Comparison of ENCODE assay signal across 23 cellular contexts in genomic region chr19:42235181-42235580, GRCh38.
"Had no signal": no experiment of that assay in that cellular context is flagged by ENCODE, and none has a peak within 500 bp of the region (broad histone marks: within the 10 kb centered on the region; RNA-seq: fewer than 3 reads in every experiment).

No MANE protein-coding gene starts in this region.

- H3K27ac Mint-ChIP-seq: activated CD4-positive, alpha-beta memory T cell treated with anti-CD3 and anti-CD28 coated beads, Interleukin-2, amount 10 ng/mL, durations not matched to agents 7 days and 5 days; activated CD4-positive, alpha-beta T cell treated with anti-CD3 and anti-CD28 coated beads, Interleukin-2, amount 10 ng/mL, durations not matched to agents 24 days and 14 days; activated naive CD4-positive, alpha-beta T cell treated with anti-CD3 and anti-CD28 coated beads, Interleukin-2, amount 10 ng/mL, durations not matched to agents 7 days and 5 days; stimulated activated memory B cell treated with anti-CD40 and anti-IgM and Interleukin-4, amounts not matched to agents 10 μg/mL and 1 μg/mL and 100 μg/mL, for 72 hours; type B pancreatic cell had no signal

- H3K27me3 Mint-ChIP-seq: activated CD4-positive, alpha-beta memory T cell treated with anti-CD3 and anti-CD28 coated beads, Interleukin-2, amount 10 ng/mL, durations not matched to agents 7 days and 5 days; activated CD4-positive, alpha-beta T cell treated with anti-CD3 and anti-CD28 coated beads, Interleukin-2, amount 10 ng/mL, durations not matched to agents 24 days and 14 days; activated naive CD4-positive, alpha-beta T cell treated with anti-CD3 and anti-CD28 coated beads, Interleukin-2, amount 10 ng/mL, durations not matched to agents 7 days and 5 days; stimulated activated memory B cell treated with anti-CD40 and anti-IgM and Interleukin-4, amounts not matched to agents 10 μg/mL and 1 μg/mL and 100 μg/mL, for 72 hours; type B pancreatic cell had no signal

- H3K9me3 Mint-ChIP-seq: activated CD4-positive, alpha-beta memory T cell treated with anti-CD3 and anti-CD28 coated beads, Interleukin-2, amount 10 ng/mL, durations not matched to agents 7 days and 5 days; activated CD4-positive, alpha-beta T cell treated with anti-CD3 and anti-CD28 coated beads, Interleukin-2, amount 10 ng/mL, durations not matched to agents 24 days and 14 days; activated naive CD4-positive, alpha-beta T cell treated with anti-CD3 and anti-CD28 coated beads, Interleukin-2, amount 10 ng/mL, durations not matched to agents 7 days and 5 days; activated T-cell treated with anti-CD3 and anti-CD28 coated beads, Interleukin-2, amount 50 U/mL, for 4 hours; stimulated activated memory B cell treated with anti-CD40 and anti-IgM and Interleukin-4, amounts not matched to agents 10 μg/mL and 1 μg/mL and 100 μg/mL, for 72 hours; type B pancreatic cell had no signal

- H3K27ac ChIP-seq: left lung, right lobe of liver, skin epidermis, testis, vagina, VCaP had no signal

- H3K9me3 ChIP-seq: left lung, right lobe of liver, testis, vagina had no signal

- H3K27me3 ChIP-seq: left lung, right lobe of liver, testis, vagina had no signal

- DNase-seq: activated CD4-positive, alpha-beta memory T cell treated with anti-CD3 and anti-CD28 coated beads, Interleukin-2, amount 10 ng/mL, durations not matched to agents 7 days and 5 days; activated CD4-positive, alpha-beta T cell treated with anti-CD3 and anti-CD28 coated beads, Interleukin-2, amount 10 ng/mL, durations not matched to agents 24 days and 14 days; activated effector memory CD4-positive, alpha-beta T cell treated with Interleukin-2 at 50 U/mL for 16 hours; activated naive CD4-positive, alpha-beta T cell treated with anti-CD3 and anti-CD28 coated beads, Interleukin-2, amount 10 ng/mL, durations not matched to agents 7 days and 5 days; activated T-cell treated with anti-CD3 and anti-CD28 coated beads, Interleukin-2, amount 50 U/mL, for 4 hours; aorta; central memory CD4-positive, alpha-beta T cell; dermis blood vessel endothelial cell; effector CD8-positive, alpha-beta T cell; erythroblast; foreskin fibroblast; occipital lobe; right lobe of liver; stimulated activated CD4-positive, alpha-beta T cell treated with anti-CD3 and anti-CD28 coated beads, Interleukin-1b, Interleukin-23, amount 100 ng/mL, for 48 hours; SW 1271; testis had no signal

- H3K4me3 Mint-ChIP-seq: activated CD4-positive, alpha-beta memory T cell treated with anti-CD3 and anti-CD28 coated beads, Interleukin-2, amount 10 ng/mL, durations not matched to agents 7 days and 5 days; activated CD4-positive, alpha-beta T cell treated with anti-CD3 and anti-CD28 coated beads, Interleukin-2, amount 10 ng/mL, durations not matched to agents 24 days and 14 days; activated naive CD4-positive, alpha-beta T cell treated with anti-CD3 and anti-CD28 coated beads, Interleukin-2, amount 10 ng/mL, durations not matched to agents 7 days and 5 days; activated T-cell treated with anti-CD3 and anti-CD28 coated beads, Interleukin-2, amount 50 U/mL, for 4 hours; stimulated activated memory B cell treated with anti-CD40 and anti-IgM and Interleukin-4, amounts not matched to agents 10 μg/mL and 1 μg/mL and 100 μg/mL, for 72 hours; type B pancreatic cell had no signal

- ATAC-seq: activated CD4-positive, CD25-positive, alpha-beta regulatory T cell treated with anti-CD3 and anti-CD28 coated beads, Interleukin-2, amount 50 U/mL, for 24 hours; activated T-cell treated with anti-CD3 and anti-CD28 coated beads, Interleukin-2, amount 50 U/mL, for 4 hours; left lung; right lobe of liver; stimulated activated memory B cell treated with anti-CD40 and anti-IgM and Interleukin-4, amounts not matched to agents 10 μg/mL and 1 μg/mL and 100 μg/mL, for 72 hours had no signal

- H3K4me3 ChIP-seq: left lung, right lobe of liver, skin epidermis, testis, vagina had no signal
